ENCODE assay signal across 10 cellular contexts in genomic region chr20:59938696-59939051, GRCh38. TPM values are rescaled to one million over a fixed set of nuclear protein-coding genes. Genes with fewer than 3 reads are reported as not detected.
DNase-seq lines count a peak whose midpoint lies in the region; ATAC-seq, FAIRE-seq and TF ChIP-seq lines count a peak whose summit lies in the region.
"Had no signal": no experiment of that assay in that cellular context is flagged by ENCODE, and none has a peak within 500 bp of the region (broad histone marks: within the 10 kb centered on the region; RNA-seq: fewer than 3 reads in every experiment).

No MANE protein-coding gene starts in this region.

- POLR2A ChIA-PET in HepG2 (lab: Yijun Ruan, JAX), result no interaction called here

- intact Hi-C loops in HepG2 (cut with micrococcal nuclease; ENCODE audit: unreplicated experiment) (no loop called here), right lobe of liver (cut with DNase I) (no loop called here)

- no peak for FAIRE-seq in HepG2 (lab: Jason Lieb, UNC)

- TF ChIP-seq POLR2A in HepG2 (IDR thresholded peaks at IDR 0.05; ENCODE audit: insufficient read depth in 1 of 2, low read depth in 2 of 2, low read length in 2 of 2) (no peak), right lobe of liver (IDR thresholded peaks at IDR 0.05) (no peak)

- H3K36me3 ChIP-seq in HepG2 (replicated peaks in 1 of 2; ENCODE audit: control insufficient read depth in 1 of 2, insufficient read depth in 2 of 2, low read length in 2 of 2) (peaks cover 0 to 1% of the 10 kb centered on the region in 2 experiments; a peak in 3 of 5 replicates), right lobe of liver (peaks cover 0 to 7% (median 3%) of the 10 kb centered on the region in 4 donors)

- DNase-seq in HepG2 (ENCODE audit: low spot score) (no peak), right lobe of liver (no peak), astrocyte of the hippocampus (ENCODE audit: low read depth, low spot score) (peak; percentile 14), medulla oblongata (ENCODE audit: extremely low spot score) (peak; percentile 30), foreskin keratinocyte (no peak)
- DNase-seq in activated CD4-positive, CD25-positive, alpha-beta regulatory T cell (lab: John Stamatoyannopoulos, UW), result no peak
- DNase-seq: DMS79 treated with DMSO at 0.1 percent for 48 hours, NCI-H1436 had no signal

- CTCF ChIA-PET in HepG2 (lab: Yijun Ruan, JAX; ENCODE audit: low intra/inter-chr PET ratio, low total read pairs), result no interaction called here

- H3K4me2 ChIP-seq in HepG2 (ENCODE audit: low read depth, low read length), result peak overlapping the region; percentile 84; the same call in 1 of the 2 replicates

- H3K9me3 ChIP-seq in HepG2 (ENCODE audit: low read length), result no peaks in the 10 kb centered on the region
- no peaks in the 10 kb centered on the region for H3K9me3 ChIP-seq in right lobe of liver

- ATAC-seq in HepG2 (no peak), right lobe of liver (no peak), foreskin keratinocyte (no peak), HG03378 (IDR thresholded peaks at IDR 0.05; ENCODE audit: unreplicated experiment) (no peak), GM21619 (IDR thresholded peaks at IDR 0.05; ENCODE audit: unreplicated experiment) (no peak)

- H3K27ac ChIP-seq in HepG2 (ENCODE audit: extremely low read length, insufficient read depth, low read length), result no peak overlapping the region
- H3K27ac ChIP-seq in right lobe of liver, result no peak overlapping the region
- no peak overlapping the region for H3K27ac ChIP-seq in foreskin keratinocyte

- H3K27me3 ChIP-seq in HepG2 (ENCODE audit: control insufficient read depth in 1 of 2, insufficient read depth in 2 of 2, low read length in 2 of 2) (no peaks in the 10 kb centered on the region; a peak in 1 of 5 replicates), right lobe of liver (peaks cover 0 to 4% of the 10 kb centered on the region in 2 donors), foreskin keratinocyte (no peaks in the 10 kb centered on the region)

- peaks cover 11% of the 10 kb centered on the region for H3K79me2 ChIP-seq in HepG2 (ENCODE audit: insufficient read depth, low read length)

- H3K9ac ChIP-seq in HepG2 (ENCODE audit: insufficient read depth, low read depth, low read length), result no peak overlapping the region

- H4K20me1 ChIP-seq in HepG2 (ENCODE audit: insufficient read depth, low read length), result no peaks in the 10 kb centered on the region

- 87% methylated on average over 7 of the region's 7 CpGs for WGBS in HepG2 (ENCODE audit: low lambda C conversion rate)
- 68% methylated on average over 5 of the region's 7 CpGs for WGBS in right lobe of liver (ENCODE audit: insufficient coverage, low coverage, low lambda C conversion rate, missing lambda C conversion rate)

- in situ Hi-C loops in HepG2 (cut with HindIII; ENCODE audit: extremely low pct_ligation_motif_present, low pct_unique_long_range_greater_than_20kb), result no loop called here

- no peak for TF ChIP-seq EP300 in HepG2 (IDR thresholded peaks at IDR 0.05; ENCODE audit: low read depth in 2 of 2, low read length in 2 of 2)
- TF ChIP-seq EP300 in HepG2 (CRISPR knock-in tag; IDR thresholded peaks at IDR 0.05; ENCODE audit: borderline replicate concordance), result no peak

- no peak overlapping the region for H2AFZ ChIP-seq in HepG2 (ENCODE audit: low read length)

- peak overlapping the region in 1 of 3 experiments; percentile 91; a peak in 1 of 6 replicates for H3K4me3 ChIP-seq in HepG2 (replicated peaks in 1 of 3; ENCODE audit: insufficient read depth in 1 of 3, low read depth in 2 of 3, low read length in 3 of 3)
- H3K4me3 ChIP-seq in right lobe of liver, result no peak overlapping the region

- TF ChIP-seq CTCF in HepG2 (CRISPR knock-in tag; IDR thresholded peaks at IDR 0.05) (no peak), right lobe of liver (IDR thresholded peaks at IDR 0.05) (no peak), foreskin keratinocyte (conservative IDR thresholded peaks at IDR 0.05) (no peak)

- no TSS peak for BruUV-seq in HepG2 (replicated peaks; lab: Mats Ljungman, UMichigan)

- no peak for TF ChIP-seq RAD21 in HepG2 (CRISPR knock-in tag; IDR thresholded peaks at IDR 0.05)

- peaks cover 29% of the 10 kb centered on the region for H3K4me1 ChIP-seq in HepG2 (ENCODE audit: insufficient read depth, low read length)
- H3K4me1 ChIP-seq in right lobe of liver, result peaks cover 0 to 18% (median 0%) of the 10 kb centered on the region in 4 donors
- H3K4me1 ChIP-seq in foreskin keratinocyte, result peaks cover 18% of the 10 kb centered on the region

RNA-seq across cellular contexts. Expression of gene PPP1R3D, which starts 1.4 kb away (rescaled TPM):
- 3.7 and 4.0 TPM in 2 replicates for total RNA-seq in HepG2 (2016; rRNA removed; fragmentation: Illumina TruSeq; extraction: Trizol)
- 0.40 and 0.53 TPM in 2 replicates for total RNA-seq in HepG2 (2016; cell fraction: cytosol; rRNA removed; fragmentation: Illumina TruSeq; extraction: Trizol; ENCODE audit: low read depth)
- total RNA-seq in HepG2 (2016; cell fraction: insoluble cytoplasmic fraction; rRNA removed; fragmentation: Illumina TruSeq; extraction: Trizol), result 3.6 and 3.9 TPM in 2 replicates
- total RNA-seq in HepG2 (2016; cell fraction: membrane; rRNA removed; fragmentation: Illumina TruSeq; extraction: Trizol), result 3.1 TPM in 2 replicates
- 5.1 and 5.2 TPM in 2 replicates for total RNA-seq in HepG2 (2016; cell fraction: nucleus; rRNA removed; fragmentation: Illumina TruSeq; extraction: Trizol)
- 1.0 and 1.2 TPM in 2 replicates for polyA plus RNA-seq in HepG2 (2011; rRNA removed)
- polyA plus RNA-seq in HepG2 (2011; cell fraction: cytosol; rRNA removed), result 0.89 and 0.91 TPM in 2 replicates
- polyA plus RNA-seq in HepG2 (2011; cell fraction: nucleus; rRNA removed), result 2.7 and 3.1 TPM in 2 replicates
- 1.7 and 1.9 TPM in 2 replicates for polyA plus RNA-seq in HepG2 (2012)
- 0.22 and 0.29 TPM in 2 replicates for polyA plus RNA-seq in HepG2 (2016; cell fraction: cytosol; fragmentation: Illumina TruSeq; extraction: Trizol; ENCODE audit: low read depth)
- 2.9 and 3.0 TPM in 2 replicates for polyA plus RNA-seq in HepG2 (2016; cell fraction: insoluble cytoplasmic fraction; fragmentation: Illumina TruSeq; extraction: Trizol; ENCODE audit: low read depth)
- 1.1 and 1.4 TPM in 2 replicates for polyA plus RNA-seq in HepG2 (2016; cell fraction: membrane; fragmentation: Illumina TruSeq; extraction: Trizol; ENCODE audit: low read depth)
- 3.4 and 3.9 TPM in 2 replicates for polyA plus RNA-seq in HepG2 (2016; cell fraction: nucleus; fragmentation: Illumina TruSeq; extraction: Trizol; ENCODE audit: insufficient read depth, low read depth)
- 1.9 and 4.1 TPM in 2 replicates for polyA minus RNA-seq in HepG2 (2011; rRNA and poly(A)+ RNA removed; ENCODE audit: low replicate concordance)
- polyA minus RNA-seq in HepG2 (2011; cell fraction: cytosol; rRNA and poly(A)+ RNA removed), result 1.3 and 3.8 TPM in 2 replicates
- polyA minus RNA-seq in HepG2 (2011; cell fraction: nucleus; rRNA and poly(A)+ RNA removed), result 8.4 and 8.7 TPM in 2 replicates
- 1 to 10 TPM in 3 of 6 experiments, under 1 TPM in 3; 0.51 to 1.6 (median 1.0) TPM for total RNA-seq in right lobe of liver
- total RNA-seq in foreskin keratinocyte, result 7.6 and 7.8 TPM in 2 replicates
- polyA plus RNA-seq in foreskin keratinocyte, result 2.7 and 4.1 TPM in 2 replicates

RNA-seq across cellular contexts. Expression of gene FAM217B, which starts 1.5 kb away (rescaled TPM):
- total RNA-seq in HepG2 (2016; rRNA removed; fragmentation: Illumina TruSeq; extraction: Trizol) (14.3 and 20.4 TPM in 2 replicates), right lobe of liver (1 to 10 TPM; 1.2 to 3.6 (median 2.2) TPM), foreskin keratinocyte (13.7 and 14.7 TPM in 2 replicates)
- total RNA-seq in HepG2 (2016; cell fraction: cytosol; rRNA removed; fragmentation: Illumina TruSeq; extraction: Trizol; ENCODE audit: low read depth), result 1.5 and 1.8 TPM in 2 replicates
- total RNA-seq in HepG2 (2016; cell fraction: insoluble cytoplasmic fraction; rRNA removed; fragmentation: Illumina TruSeq; extraction: Trizol), result 11.9 and 18.8 TPM in 2 replicates
- total RNA-seq in HepG2 (2016; cell fraction: membrane; rRNA removed; fragmentation: Illumina TruSeq; extraction: Trizol), result 7.2 and 7.3 TPM in 2 replicates
- total RNA-seq in HepG2 (2016; cell fraction: nucleus; rRNA removed; fragmentation: Illumina TruSeq; extraction: Trizol), result 19.5 and 21.4 TPM in 2 replicates
- polyA plus RNA-seq in HepG2 (2011; rRNA removed) (7.4 and 11.1 TPM in 2 replicates), foreskin keratinocyte (4.1 and 5.5 TPM in 2 replicates)
- polyA plus RNA-seq in HepG2 (2011; cell fraction: cytosol; rRNA removed), result 4.5 and 7.3 TPM in 2 replicates
- polyA plus RNA-seq in HepG2 (2011; cell fraction: nucleus; rRNA removed), result 4.6 and 9.1 TPM in 2 replicates
- 5.7 and 9.1 TPM in 2 replicates for polyA plus RNA-seq in HepG2 (2012)
- polyA plus RNA-seq in HepG2 (2016; cell fraction: cytosol; fragmentation: Illumina TruSeq; extraction: Trizol; ENCODE audit: low read depth), result 1.6 and 1.8 TPM in 2 replicates
- polyA plus RNA-seq in HepG2 (2016; cell fraction: insoluble cytoplasmic fraction; fragmentation: Illumina TruSeq; extraction: Trizol; ENCODE audit: low read depth), result 18.5 and 19.5 TPM in 2 replicates
- 4.0 and 4.2 TPM in 2 replicates for polyA plus RNA-seq in HepG2 (2016; cell fraction: membrane; fragmentation: Illumina TruSeq; extraction: Trizol; ENCODE audit: low read depth)
- polyA plus RNA-seq in HepG2 (2016; cell fraction: nucleus; fragmentation: Illumina TruSeq; extraction: Trizol; ENCODE audit: insufficient read depth, low read depth), result 15.5 and 17.2 TPM in 2 replicates
- 4.9 and 7.4 TPM in 2 replicates for polyA minus RNA-seq in HepG2 (2011; rRNA and poly(A)+ RNA removed; ENCODE audit: low replicate concordance)
- 7.1 and 7.6 TPM in 2 replicates for polyA minus RNA-seq in HepG2 (2011; cell fraction: cytosol; rRNA and poly(A)+ RNA removed)
- 25.2 and 33.8 TPM in 2 replicates for polyA minus RNA-seq in HepG2 (2011; cell fraction: nucleus; rRNA and poly(A)+ RNA removed)

RNA-seq across cellular contexts. Expression of gene SYCP2, which starts 5.2 kb away (rescaled TPM):
- total RNA-seq in HepG2 (2016; rRNA removed; fragmentation: Illumina TruSeq; extraction: Trizol) (0.07 and 0.25 TPM in 2 replicates), right lobe of liver (under 1 TPM; 0.18 to 0.95 (median 0.63) TPM), foreskin keratinocyte (0.28 and 0.34 TPM in 2 replicates)
- total RNA-seq in HepG2 (2016; cell fraction: cytosol; rRNA removed; fragmentation: Illumina TruSeq; extraction: Trizol; ENCODE audit: low read depth), result 0.30 TPM in 1 of 2 replicates, not detected in the other
- 0.15 TPM in 1 of 2 replicates, not detected in the other for total RNA-seq in HepG2 (2016; cell fraction: insoluble cytoplasmic fraction; rRNA removed; fragmentation: Illumina TruSeq; extraction: Trizol)
- total RNA-seq in HepG2 (2016; cell fraction: membrane; rRNA removed; fragmentation: Illumina TruSeq; extraction: Trizol), result 0.03 and 0.38 TPM in 2 replicates
- 0.25 and 1.1 TPM in 2 replicates for total RNA-seq in HepG2 (2016; cell fraction: nucleus; rRNA removed; fragmentation: Illumina TruSeq; extraction: Trizol)
- polyA plus RNA-seq in HepG2 (2011; rRNA removed) (0.09 and 0.24 TPM in 2 replicates), foreskin keratinocyte (0.04 and 0.21 TPM in 2 replicates)
- 0.10 TPM in 1 of 2 replicates, not detected in the other for polyA plus RNA-seq in HepG2 (2011; cell fraction: cytosol; rRNA removed)
- polyA plus RNA-seq in HepG2 (2011; cell fraction: nucleus; rRNA removed), result 0.12 and 0.32 TPM in 2 replicates
- 0.07 and 0.36 TPM in 2 replicates for polyA plus RNA-seq in HepG2 (2012)
- polyA plus RNA-seq in HepG2 (2016; cell fraction: cytosol; fragmentation: Illumina TruSeq; extraction: Trizol; ENCODE audit: low read depth), result not detected in 2 replicates
- polyA plus RNA-seq in HepG2 (2016; cell fraction: insoluble cytoplasmic fraction; fragmentation: Illumina TruSeq; extraction: Trizol; ENCODE audit: low read depth), result not detected in 2 replicates
- polyA plus RNA-seq in HepG2 (2016; cell fraction: membrane; fragmentation: Illumina TruSeq; extraction: Trizol; ENCODE audit: low read depth), result not detected in 2 replicates
- polyA plus RNA-seq in HepG2 (2016; cell fraction: nucleus; fragmentation: Illumina TruSeq; extraction: Trizol; ENCODE audit: insufficient read depth, low read depth), result 0.53 and 0.57 TPM in 2 replicates
- polyA minus RNA-seq in HepG2 (2011; rRNA and poly(A)+ RNA removed; ENCODE audit: low replicate concordance), result not detected in 2 replicates
- not detected in 2 replicates for polyA minus RNA-seq in HepG2 (2011; cell fraction: cytosol; rRNA and poly(A)+ RNA removed)
- 1.1 and 1.3 TPM in 2 replicates for polyA minus RNA-seq in HepG2 (2011; cell fraction: nucleus; rRNA and poly(A)+ RNA removed)

RNA-seq across cellular contexts. Expression of gene CDH26, which starts 19.5 kb away (rescaled TPM):
- total RNA-seq in HepG2 (2016; rRNA removed; fragmentation: Illumina TruSeq; extraction: Trizol) (0.40 and 0.45 TPM in 2 replicates), right lobe of liver (under 1 TPM in 5 of 6 experiments, not detected in 1; 0.07 to 0.25 (median 0.12) TPM), foreskin keratinocyte (1.1 and 1.2 TPM in 2 replicates)
- 0.10 and 0.18 TPM in 2 replicates for total RNA-seq in HepG2 (2016; cell fraction: cytosol; rRNA removed; fragmentation: Illumina TruSeq; extraction: Trizol; ENCODE audit: low read depth)
- total RNA-seq in HepG2 (2016; cell fraction: insoluble cytoplasmic fraction; rRNA removed; fragmentation: Illumina TruSeq; extraction: Trizol), result 0.11 TPM in 1 of 2 replicates, not detected in the other
- 0.10 and 0.34 TPM in 2 replicates for total RNA-seq in HepG2 (2016; cell fraction: membrane; rRNA removed; fragmentation: Illumina TruSeq; extraction: Trizol)
- total RNA-seq in HepG2 (2016; cell fraction: nucleus; rRNA removed; fragmentation: Illumina TruSeq; extraction: Trizol), result 0.59 and 0.88 TPM in 2 replicates
- polyA plus RNA-seq in HepG2 (2011; rRNA removed) (0.88 and 1.1 TPM in 2 replicates), foreskin keratinocyte (0.74 and 0.99 TPM in 2 replicates)
- polyA plus RNA-seq in HepG2 (2011; cell fraction: cytosol; rRNA removed), result 0.11 and 0.19 TPM in 2 replicates
- polyA plus RNA-seq in HepG2 (2011; cell fraction: nucleus; rRNA removed), result 3.0 TPM in 2 replicates
- polyA plus RNA-seq in HepG2 (2012), result 0.44 and 0.67 TPM in 2 replicates
- not detected in 2 replicates for polyA plus RNA-seq in HepG2 (2016; cell fraction: cytosol; fragmentation: Illumina TruSeq; extraction: Trizol; ENCODE audit: low read depth)
- 0.22 TPM in 1 of 2 replicates, not detected in the other for polyA plus RNA-seq in HepG2 (2016; cell fraction: insoluble cytoplasmic fraction; fragmentation: Illumina TruSeq; extraction: Trizol; ENCODE audit: low read depth)
- polyA plus RNA-seq in HepG2 (2016; cell fraction: membrane; fragmentation: Illumina TruSeq; extraction: Trizol; ENCODE audit: low read depth), result not detected in 2 replicates
- 1.6 and 1.8 TPM in 2 replicates for polyA plus RNA-seq in HepG2 (2016; cell fraction: nucleus; fragmentation: Illumina TruSeq; extraction: Trizol; ENCODE audit: insufficient read depth, low read depth)
- polyA minus RNA-seq in HepG2 (2011; rRNA and poly(A)+ RNA removed; ENCODE audit: low replicate concordance), result 0.52 TPM in 1 of 2 replicates, not detected in the other
- 0.79 TPM in 1 of 2 replicates, not detected in the other for polyA minus RNA-seq in HepG2 (2011; cell fraction: cytosol; rRNA and poly(A)+ RNA removed)
- polyA minus RNA-seq in HepG2 (2011; cell fraction: nucleus; rRNA and poly(A)+ RNA removed), result 2.7 and 3.2 TPM in 2 replicates

Comparison
In these comparisons a context has a peak if more than half of its experiments do, and no peak if none do; other contexts are left out.
1. DNase-seq: peak in astrocyte of the hippocampus (single experiment) and medulla oblongata (single experiment); none in HepG2 (single experiment), right lobe of liver (0 of 3), foreskin keratinocyte (0 of 2) and activated CD4-positive, CD25-positive, alpha-beta regulatory T cell (0 of 4).